In genomic region chr12:57458665-57459054, GRCh38 we compare ENCODE assay signal across 8 cellular contexts. TPM values are rescaled to one million over a fixed set of nuclear protein-coding genes. Genes with fewer than 3 reads are reported as not detected.
DNase-seq lines count a peak whose midpoint lies in the region; ATAC-seq, FAIRE-seq and TF ChIP-seq lines count a peak whose summit lies in the region.

No MANE protein-coding gene starts in this region.

- no peaks in the 10 kb centered on the region for H3K79me2 ChIP-seq in keratinocyte (ENCODE audit: control insufficient read depth, insufficient read depth, low read length)

- no peak for ATAC-seq in GM21390 (IDR thresholded peaks at IDR 0.05; ENCODE audit: unreplicated experiment)

- peaks cover 44% of the 10 kb centered on the region for H3K4me1 ChIP-seq in keratinocyte (ENCODE audit: control insufficient read depth, extremely low read depth, insufficient read depth, low read length)

- H3K4me3 Mint-ChIP-seq in T-helper 2 cell treated with Interferon-gamma antibody and Interleukin-4, amounts not matched to agents 5 μg/mL and 100 μg/mL, for 36 hours = peak overlapping the region; percentile 94
- peak overlapping the region; percentile 88 for H3K4me3 Mint-ChIP-seq in activated naive CD8-positive, alpha-beta T cell treated with anti-CD3 and anti-CD28 coated beads for 36 hours

- FAIRE-seq in keratinocyte (lab: Jason Lieb, UNC) = no peak

- H3K9me1 ChIP-seq in keratinocyte (ENCODE audit: control insufficient read depth, extremely low read depth, insufficient read depth, low read length) = no peaks in the 10 kb centered on the region

- H3K27me3 Mint-ChIP-seq in T-helper 2 cell treated with Interferon-gamma antibody and Interleukin-4, amounts not matched to agents 5 μg/mL and 100 μg/mL, for 36 hours (ENCODE audit: low read depth) = peaks cover 16% of the 10 kb centered on the region
- peaks cover 5% of the 10 kb centered on the region for H3K27me3 Mint-ChIP-seq in activated naive CD8-positive, alpha-beta T cell treated with anti-CD3 and anti-CD28 coated beads for 36 hours

- H3K36me3 ChIP-seq in keratinocyte (ENCODE audit: control insufficient read depth in 2 of 2, extremely low read depth in 1 of 2, insufficient read depth in 2 of 2, low read length in 2 of 2) = no peaks in the 10 kb centered on the region

- peaks cover 12% of the 10 kb centered on the region for H3K27me3 ChIP-seq in keratinocyte (ENCODE audit: control insufficient read depth, extremely low read depth, insufficient read depth, low read length)

- H3K9me3 Mint-ChIP-seq in T-helper 2 cell treated with Interferon-gamma antibody and Interleukin-4, amounts not matched to agents 5 μg/mL and 100 μg/mL, for 36 hours = no peaks in the 10 kb centered on the region
- H3K9me3 Mint-ChIP-seq in activated naive CD8-positive, alpha-beta T cell treated with anti-CD3 and anti-CD28 coated beads for 36 hours = no peaks in the 10 kb centered on the region

- no peak for TF ChIP-seq CTCF in keratinocyte (optimal IDR thresholded peaks at IDR 0.05 in 1 of 3, IDR thresholded peaks at IDR 0.05 in 1 of 3, conservative IDR thresholded peaks at IDR 0.05 in 1 of 3; ENCODE audit: extremely low read depth in 1 of 3, insufficient read depth in 2 of 3, low read length in 3 of 3)

- DNase-seq in T-helper 2 cell treated with Interferon-gamma antibody and Interleukin-4, amounts not matched to agents 5 μg/mL and 100 μg/mL, for 36 hours (ENCODE audit: low spot score) = no peak
- DNase-seq in T-helper 2 cell (no peak), keratinocyte (ENCODE audit: low read depth, low spot score) (no peak), substantia nigra (lab: John Stamatoyannopoulos, UW) (no peak), HK-2 (ENCODE audit: unreplicated experiment) (no peak), NCI-H446 treated with DMSO at 0.1 percent for 48 hours (lab: John Stamatoyannopoulos, UW) (no peak)
- no peak for DNase-seq in activated naive CD8-positive, alpha-beta T cell treated with anti-CD3 and anti-CD28 coated beads for 36 hours

- no peaks in the 10 kb centered on the region for H3K36me3 Mint-ChIP-seq in T-helper 2 cell treated with Interferon-gamma antibody and Interleukin-4, amounts not matched to agents 5 μg/mL and 100 μg/mL, for 36 hours (ENCODE audit: low read depth)
- no peaks in the 10 kb centered on the region for H3K36me3 Mint-ChIP-seq in activated naive CD8-positive, alpha-beta T cell treated with anti-CD3 and anti-CD28 coated beads for 36 hours

- no peaks in the 10 kb centered on the region for H4K20me1 ChIP-seq in keratinocyte (ENCODE audit: control insufficient read depth, extremely low read depth, insufficient read depth, low read length)

- H3K27ac ChIP-seq in keratinocyte (ENCODE audit: control insufficient read depth, insufficient read depth, low read length) (peak overlapping the region; percentile 91), substantia nigra (ENCODE audit: low read depth, low read length, poor library complexity, severe bottlenecking) (peak overlapping the region; percentile 67)

- H3K9ac ChIP-seq in keratinocyte (ENCODE audit: control insufficient read depth, extremely low read depth, insufficient read depth, low read length) = peak overlapping the region; percentile 76

- H3K4me2 ChIP-seq in keratinocyte (ENCODE audit: control insufficient read depth, extremely low read depth, insufficient read depth, low read depth, low read length) = peak overlapping the region; percentile 93

- H3K4me1 Mint-ChIP-seq in T-helper 2 cell treated with Interferon-gamma antibody and Interleukin-4, amounts not matched to agents 5 μg/mL and 100 μg/mL, for 36 hours (ENCODE audit: low read depth) = peaks cover 34% of the 10 kb centered on the region
- peaks cover 51% of the 10 kb centered on the region for H3K4me1 Mint-ChIP-seq in activated naive CD8-positive, alpha-beta T cell treated with anti-CD3 and anti-CD28 coated beads for 36 hours

- H2AFZ ChIP-seq in keratinocyte (ENCODE audit: control insufficient read depth, low read length) = peak overlapping the region; percentile 97

- H3K9me3 ChIP-seq in keratinocyte (ENCODE audit: control insufficient read depth, low read depth, low read length) = no peaks in the 10 kb centered on the region

- dilution Hi-C loops in keratinocyte (cut with MboI; ENCODE audit: extremely low pct_ligation_motif_present, low sequenced_read_pairs) = no loop called here

- H3K4me3 ChIP-seq in keratinocyte (ENCODE audit: control insufficient read depth in 2 of 3, extremely low read depth in 1 of 3, insufficient read depth in 2 of 3, low read depth in 1 of 3, low read length in 3 of 3) = peak overlapping the region; percentile 50 to 96 (median 94)

- H3K27ac Mint-ChIP-seq in T-helper 2 cell treated with Interferon-gamma antibody and Interleukin-4, amounts not matched to agents 5 μg/mL and 100 μg/mL, for 36 hours = peak overlapping the region; percentile 91
- H3K27ac Mint-ChIP-seq in activated naive CD8-positive, alpha-beta T cell treated with anti-CD3 and anti-CD28 coated beads for 36 hours = peak overlapping the region; percentile 97

RNA-seq across cellular contexts. Expression of gene GLI1, which starts 0.9 kb away (rescaled TPM):
- under 1 TPM; 0.56 to 0.62 TPM for total RNA-seq in activated naive CD8-positive, alpha-beta T cell treated with anti-CD3 and anti-CD28 coated beads for 36 hours
- 1.0 to 1.4 TPM (median 1.2 TPM) in 3 replicates for polyA plus RNA-seq in keratinocyte
- not detected for polyA plus RNA-seq in keratinocyte (2011; ENCODE audit: low read depth)
- 0.17 and 0.70 TPM in 2 replicates for polyA plus RNA-seq in keratinocyte (2011; cell fraction: cytosol; rRNA removed)
- polyA plus RNA-seq in keratinocyte (2011; cell fraction: nucleus; rRNA removed) = 1.1 and 3.4 TPM in 2 replicates
- polyA plus RNA-seq in keratinocyte (2012; ENCODE audit: low replicate concordance) = 0.07 and 2.9 TPM in 2 replicates
- polyA minus RNA-seq in keratinocyte = 0.49 to 8.1 TPM (median 2.0 TPM) in 3 replicates
- polyA minus RNA-seq in keratinocyte (2011; cell fraction: cytosol; rRNA and poly(A)+ RNA removed) = not detected
- polyA minus RNA-seq in keratinocyte (2011; cell fraction: nucleus; rRNA and poly(A)+ RNA removed) = 0.21 and 1.4 TPM in 2 replicates

RNA-seq across cellular contexts. Expression of gene INHBE, which starts 3.6 kb away (rescaled TPM):
- total RNA-seq in activated naive CD8-positive, alpha-beta T cell treated with anti-CD3 and anti-CD28 coated beads for 36 hours = 1 to 10 TPM; 1.2 to 1.7 TPM
- polyA plus RNA-seq in keratinocyte = not detected in 3 replicates
- not detected for polyA plus RNA-seq in keratinocyte (2011; ENCODE audit: low read depth)
- polyA plus RNA-seq in keratinocyte (2011; cell fraction: cytosol; rRNA removed) = not detected in 2 replicates
- 0.48 TPM in 1 of 2 replicates, not detected in the other for polyA plus RNA-seq in keratinocyte (2011; cell fraction: nucleus; rRNA removed)
- 0.15 and 0.17 TPM in 2 replicates for polyA plus RNA-seq in keratinocyte (2012; ENCODE audit: low replicate concordance)
- polyA minus RNA-seq in keratinocyte = not detected in 3 replicates
- polyA minus RNA-seq in keratinocyte (2011; cell fraction: cytosol; rRNA and poly(A)+ RNA removed) = not detected
- polyA minus RNA-seq in keratinocyte (2011; cell fraction: nucleus; rRNA and poly(A)+ RNA removed) = not detected in 2 replicates

RNA-seq across cellular contexts. Expression of gene ARHGAP9, which starts 21.0 kb away (rescaled TPM):
- total RNA-seq in activated naive CD8-positive, alpha-beta T cell treated with anti-CD3 and anti-CD28 coated beads for 36 hours = 100 to 1,000 TPM; 154 to 162 TPM
- polyA plus RNA-seq in keratinocyte = 0.15 TPM in 1 of 3 replicates, not detected in the others
- polyA plus RNA-seq in keratinocyte (2011; ENCODE audit: low read depth) = not detected
- not detected in 2 replicates for polyA plus RNA-seq in keratinocyte (2011; cell fraction: cytosol; rRNA removed)
- polyA plus RNA-seq in keratinocyte (2011; cell fraction: nucleus; rRNA removed) = not detected in 2 replicates
- not detected in 2 replicates for polyA plus RNA-seq in keratinocyte (2012; ENCODE audit: low replicate concordance)
- not detected in 3 replicates for polyA minus RNA-seq in keratinocyte
- polyA minus RNA-seq in keratinocyte (2011; cell fraction: cytosol; rRNA and poly(A)+ RNA removed) = not detected
- polyA minus RNA-seq in keratinocyte (2011; cell fraction: nucleus; rRNA and poly(A)+ RNA removed) = not detected in 2 replicates

RNA-seq across cellular contexts. Expression of gene INHBC, which starts 24.1 kb away (rescaled TPM):
- not detected for total RNA-seq in activated naive CD8-positive, alpha-beta T cell treated with anti-CD3 and anti-CD28 coated beads for 36 hours
- 0.04 TPM in 1 of 3 replicates, not detected in the others for polyA plus RNA-seq in keratinocyte
- not detected for polyA plus RNA-seq in keratinocyte (2011; ENCODE audit: low read depth)
- polyA plus RNA-seq in keratinocyte (2011; cell fraction: cytosol; rRNA removed) = 0.04 TPM in 1 of 2 replicates, not detected in the other
- not detected in 2 replicates for polyA plus RNA-seq in keratinocyte (2011; cell fraction: nucleus; rRNA removed)
- polyA plus RNA-seq in keratinocyte (2012; ENCODE audit: low replicate concordance) = not detected in 2 replicates
- polyA minus RNA-seq in keratinocyte = not detected in 3 replicates
- polyA minus RNA-seq in keratinocyte (2011; cell fraction: cytosol; rRNA and poly(A)+ RNA removed) = not detected
- not detected in 2 replicates for polyA minus RNA-seq in keratinocyte (2011; cell fraction: nucleus; rRNA and poly(A)+ RNA removed)

RNA-seq across cellular contexts. Expression of gene R3HDM2, which starts 27.8 kb away (rescaled TPM):
- total RNA-seq in activated naive CD8-positive, alpha-beta T cell treated with anti-CD3 and anti-CD28 coated beads for 36 hours = 10 to 100 TPM; 22.8 to 24.2 TPM
- 8.1 to 13.4 TPM (median 11.1 TPM) in 3 replicates for polyA plus RNA-seq in keratinocyte
- 44.9 TPM for polyA plus RNA-seq in keratinocyte (2011; ENCODE audit: low read depth)
- 10.0 and 11.3 TPM in 2 replicates for polyA plus RNA-seq in keratinocyte (2011; cell fraction: cytosol; rRNA removed)
- 26.4 and 29.7 TPM in 2 replicates for polyA plus RNA-seq in keratinocyte (2011; cell fraction: nucleus; rRNA removed)
- 12.0 and 16.2 TPM in 2 replicates for polyA plus RNA-seq in keratinocyte (2012; ENCODE audit: low replicate concordance)
- polyA minus RNA-seq in keratinocyte = 8.8 to 52.5 TPM (median 15.2 TPM) in 3 replicates
- 12.3 TPM for polyA minus RNA-seq in keratinocyte (2011; cell fraction: cytosol; rRNA and poly(A)+ RNA removed)
- 10.1 and 28.3 TPM in 2 replicates for polyA minus RNA-seq in keratinocyte (2011; cell fraction: nucleus; rRNA and poly(A)+ RNA removed)
